Comparison of ENCODE assay signal across 9 cellular contexts in the genomic region with DNA sequence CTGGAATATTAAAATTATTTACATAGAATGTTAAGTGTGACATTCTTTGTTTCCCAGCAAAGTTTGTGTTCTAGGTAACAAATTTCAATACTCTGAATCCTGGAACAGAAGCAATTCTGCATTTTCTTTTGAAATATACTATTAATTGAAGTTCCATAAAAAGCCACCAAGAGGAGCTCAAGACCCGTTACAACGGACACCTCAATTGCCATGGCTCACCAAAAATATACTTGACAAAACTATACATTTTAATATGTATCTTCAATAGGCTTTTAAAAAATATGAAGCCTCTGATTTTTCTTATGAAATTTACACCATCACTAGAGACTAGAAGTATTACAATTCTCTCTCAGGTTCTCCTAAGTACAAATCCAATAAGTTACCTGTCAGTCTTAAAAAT.
A peak's percentile ranks its signal among the peaks of the same experiment; 100 is the strongest.
DNase-seq lines count a peak whose midpoint lies in the region; ATAC-seq and TF ChIP-seq lines count a peak whose summit lies in the region.
"Had no signal": no experiment of that assay in that cellular context is flagged by ENCODE, and none has a peak within 500 bp of the region (broad histone marks: within the 10 kb centered on the region; RNA-seq: fewer than 3 reads in every experiment).

No MANE protein-coding gene starts in this region.

- H4K8ac ChIP-seq in mesendoderm (ENCODE audit: low read depth, low read length): no peak overlapping the region

- no peaks in the 10 kb centered on the region for H3K79me1 ChIP-seq in mesendoderm (ENCODE audit: low read length)

- H3K27ac ChIP-seq in tibial artery: peak overlapping the region; percentile 61 to 66
- H3K27ac ChIP-seq in mesendoderm (ENCODE audit: low read depth, low read length): no peak overlapping the region

- TF ChIP-seq CTCF in tibial artery (IDR thresholded peaks at IDR 0.05): peak; percentile 41 to 57

- peaks cover 55% of the 10 kb centered on the region for H3K4me1 Mint-ChIP-seq in activated CD4-positive, alpha-beta memory T cell treated with anti-CD3 and anti-CD28 coated beads, Interleukin-2, amount 10 ng/mL, durations not matched to agents 7 days and 5 days
- H3K4me1 Mint-ChIP-seq in activated CD4-positive, alpha-beta memory T cell treated with anti-CD3 and anti-CD28 coated beads for 36 hours (ENCODE audit: low read depth): peaks cover 34% of the 10 kb centered on the region

- H3K27ac Mint-ChIP-seq in activated CD4-positive, alpha-beta memory T cell treated with anti-CD3 and anti-CD28 coated beads, Interleukin-2, amount 10 ng/mL, durations not matched to agents 7 days and 5 days: peak overlapping the region; percentile 87
- H3K27ac Mint-ChIP-seq in activated CD4-positive, alpha-beta memory T cell treated with anti-CD3 and anti-CD28 coated beads for 36 hours: no peak overlapping the region

- no peak overlapping the region for H2BK120ac ChIP-seq in mesendoderm (ENCODE audit: low read depth, low read length)

- no peak for ATAC-seq in HG02970 (IDR thresholded peaks at IDR 0.05; ENCODE audit: low FRiP score, unreplicated experiment)
- ATAC-seq: mucosa of descending colon had no signal

- H3K4ac ChIP-seq in mesendoderm (ENCODE audit: low read depth, low read length): no peak overlapping the region

- H2AK5ac ChIP-seq in mesendoderm (ENCODE audit: low read length): no peak overlapping the region

- DNase-seq in activated CD4-positive, alpha-beta memory T cell treated with anti-CD3 and anti-CD28 coated beads, Interleukin-2, amount 10 ng/mL, durations not matched to agents 7 days and 5 days: no peak
- no peak for DNase-seq in activated CD4-positive, alpha-beta memory T cell treated with anti-CD3 and anti-CD28 coated beads for 36 hours
- DNase-seq in OCI-M1 (lab: John Stamatoyannopoulos, UW): peak; percentile 69
- peak; percentile 42 to 55 for DNase-seq in erythroblast (lab: John Stamatoyannopoulos, UW)
- DNase-seq in tibial artery: no peak
- DNase-seq in stimulated activated CD4-positive, alpha-beta T cell treated with anti-CD3 and anti-CD28 coated beads, Interleukin-4, amount 100 ng/mL, for 1 hour: no peak
- no peak for DNase-seq in mesendoderm
- DNase-seq: mucosa of descending colon had no signal

- H3K4me3 Mint-ChIP-seq in activated CD4-positive, alpha-beta memory T cell treated with anti-CD3 and anti-CD28 coated beads, Interleukin-2, amount 10 ng/mL, durations not matched to agents 7 days and 5 days: no peak overlapping the region
- no peak overlapping the region for H3K4me3 Mint-ChIP-seq in activated CD4-positive, alpha-beta memory T cell treated with anti-CD3 and anti-CD28 coated beads for 36 hours

- no peaks in the 10 kb centered on the region for H3K27me3 Mint-ChIP-seq in activated CD4-positive, alpha-beta memory T cell treated with anti-CD3 and anti-CD28 coated beads, Interleukin-2, amount 10 ng/mL, durations not matched to agents 7 days and 5 days
- H3K27me3 Mint-ChIP-seq in activated CD4-positive, alpha-beta memory T cell treated with anti-CD3 and anti-CD28 coated beads for 36 hours: no peaks in the 10 kb centered on the region

- intact Hi-C loops in activated CD4-positive, alpha-beta memory T cell treated with anti-CD3 and anti-CD28 coated beads for 36 hours (cut with micrococcal nuclease): loop anchor here (1.0 to 10.0 kb wide), 4 partner anchors 176 to 366 kb away; partner anchors contain the start of gene CASK
- intact Hi-C loops in tibial artery (cut with DNase I; ENCODE audit: low total_unique reads): no loop called here

- no peak overlapping the region for H2BK5ac ChIP-seq in mesendoderm (ENCODE audit: low read length)

- no peak overlapping the region for H4K5ac ChIP-seq in mesendoderm (ENCODE audit: low read length)

- H2BK15ac ChIP-seq in mesendoderm (replicated peaks; ENCODE audit: low read depth): no peak overlapping the region

- H3K4me1 ChIP-seq in tibial artery: peaks cover 0 to 24% (median 6%) of the 10 kb centered on the region in 4 donors
- no peaks in the 10 kb centered on the region for H3K4me1 ChIP-seq in mesendoderm (ENCODE audit: control insufficient read depth, low read depth, low read length)

- H3K18ac ChIP-seq in mesendoderm (ENCODE audit: low read length): no peak overlapping the region

- CTCF ChIA-PET in activated CD4-positive, alpha-beta memory T cell treated with anti-CD3 and anti-CD28 coated beads, Interleukin-2, amount 10 ng/mL, durations not matched to agents 7 days and 5 days (lab: Charles Lee): interaction anchor here (0.7 to 1.3 kb wide), 4 partner anchors 110 to 223 kb away, joined by 3 to 12 read pairs (median 3); no protein-coding TSS in a partner anchor
- CTCF ChIA-PET in activated CD4-positive, alpha-beta memory T cell treated with anti-CD3 and anti-CD28 coated beads for 36 hours (lab: Charles Lee): interaction anchor here (0.7 to 1.7 kb wide), 4 partner anchors 69 to 240 kb away, joined by 3 to 23 read pairs (median 4); no protein-coding TSS in a partner anchor

- no peaks in the 10 kb centered on the region for H3K79me2 ChIP-seq in mesendoderm (ENCODE audit: control insufficient read depth, insufficient read depth, low read length)

- H3K9me3 ChIP-seq in tibial artery: no peaks in the 10 kb centered on the region
- H3K9me3 ChIP-seq: mucosa of descending colon had no signal

- WGBS in mesendoderm (ENCODE audit: extremely low coverage, insufficient coverage, low lambda C conversion rate): no CpG with 5 or more reads among the region's 2 CpGs

- no peak overlapping the region for H3K56ac ChIP-seq in mesendoderm (ENCODE audit: low read length)

- no peak overlapping the region for H3K23ac ChIP-seq in mesendoderm (ENCODE audit: low read length)

- TF ChIP-seq POLR2A in erythroblast (IDR thresholded peaks at IDR 0.05; ENCODE audit: low read length): no peak

- no peak overlapping the region for H3K4me3 ChIP-seq in tibial artery
- no peak overlapping the region for H3K4me3 ChIP-seq in mesendoderm (ENCODE audit: low read length)
- H3K4me3 ChIP-seq: mucosa of descending colon had no signal

- no peak overlapping the region for H3K9ac ChIP-seq in mesendoderm (ENCODE audit: low read length)

- H3K9me3 Mint-ChIP-seq in activated CD4-positive, alpha-beta memory T cell treated with anti-CD3 and anti-CD28 coated beads, Interleukin-2, amount 10 ng/mL, durations not matched to agents 7 days and 5 days: no peaks in the 10 kb centered on the region
- H3K9me3 Mint-ChIP-seq in activated CD4-positive, alpha-beta memory T cell treated with anti-CD3 and anti-CD28 coated beads for 36 hours: no peaks in the 10 kb centered on the region

- POLR2A ChIA-PET in activated CD4-positive, alpha-beta memory T cell treated with anti-CD3 and anti-CD28 coated beads, Interleukin-2, amount 10 ng/mL, durations not matched to agents 7 days and 5 days (lab: Charles Lee): interaction anchor here (1.0 kb wide), 2 partner anchors 201 to 221 kb away, joined by 3 read pairs; no protein-coding TSS in a partner anchor
- POLR2A ChIA-PET in activated CD4-positive, alpha-beta memory T cell treated with anti-CD3 and anti-CD28 coated beads for 36 hours (lab: Charles Lee): no interaction called here

- no peaks in the 10 kb centered on the region for H3K36me3 Mint-ChIP-seq in activated CD4-positive, alpha-beta memory T cell treated with anti-CD3 and anti-CD28 coated beads, Interleukin-2, amount 10 ng/mL, durations not matched to agents 7 days and 5 days (ENCODE audit: low read depth)
- peaks cover 2% of the 10 kb centered on the region for H3K36me3 Mint-ChIP-seq in activated CD4-positive, alpha-beta memory T cell treated with anti-CD3 and anti-CD28 coated beads for 36 hours

- no peak overlapping the region for H3K4me2 ChIP-seq in mesendoderm (ENCODE audit: low read length)

- no peaks in the 10 kb centered on the region for H3K36me3 ChIP-seq in tibial artery
- no peaks in the 10 kb centered on the region for H3K36me3 ChIP-seq in mesendoderm (ENCODE audit: control insufficient read depth, insufficient read depth, low read length)

- H3K27me3 ChIP-seq in tibial artery: no peaks in the 10 kb centered on the region
- no peaks in the 10 kb centered on the region for H3K27me3 ChIP-seq in mesendoderm (ENCODE audit: insufficient read depth, low read length, poor library complexity)

Comparison
In these comparisons a context has a peak if more than half of its experiments do, and no peak if none do; other contexts are left out.
1. DNase-seq: peak in OCI-M1 (single experiment) and erythroblast (2 of 2); none in activated CD4-positive, alpha-beta memory T cell treated with anti-CD3 and anti-CD28 coated beads, Interleukin-2, amount 10 ng/mL, durations not matched to agents 7 days and 5 days (single experiment), activated CD4-positive, alpha-beta memory T cell treated with anti-CD3 and anti-CD28 coated beads for 36 hours (single experiment), tibial artery (0 of 2), stimulated activated CD4-positive, alpha-beta T cell treated with anti-CD3 and anti-CD28 coated beads, Interleukin-4, amount 100 ng/mL, for 1 hour (single experiment) and mesendoderm (single experiment).